ENCODE assay signal across 14 cellular contexts in the genomic region with DNA sequence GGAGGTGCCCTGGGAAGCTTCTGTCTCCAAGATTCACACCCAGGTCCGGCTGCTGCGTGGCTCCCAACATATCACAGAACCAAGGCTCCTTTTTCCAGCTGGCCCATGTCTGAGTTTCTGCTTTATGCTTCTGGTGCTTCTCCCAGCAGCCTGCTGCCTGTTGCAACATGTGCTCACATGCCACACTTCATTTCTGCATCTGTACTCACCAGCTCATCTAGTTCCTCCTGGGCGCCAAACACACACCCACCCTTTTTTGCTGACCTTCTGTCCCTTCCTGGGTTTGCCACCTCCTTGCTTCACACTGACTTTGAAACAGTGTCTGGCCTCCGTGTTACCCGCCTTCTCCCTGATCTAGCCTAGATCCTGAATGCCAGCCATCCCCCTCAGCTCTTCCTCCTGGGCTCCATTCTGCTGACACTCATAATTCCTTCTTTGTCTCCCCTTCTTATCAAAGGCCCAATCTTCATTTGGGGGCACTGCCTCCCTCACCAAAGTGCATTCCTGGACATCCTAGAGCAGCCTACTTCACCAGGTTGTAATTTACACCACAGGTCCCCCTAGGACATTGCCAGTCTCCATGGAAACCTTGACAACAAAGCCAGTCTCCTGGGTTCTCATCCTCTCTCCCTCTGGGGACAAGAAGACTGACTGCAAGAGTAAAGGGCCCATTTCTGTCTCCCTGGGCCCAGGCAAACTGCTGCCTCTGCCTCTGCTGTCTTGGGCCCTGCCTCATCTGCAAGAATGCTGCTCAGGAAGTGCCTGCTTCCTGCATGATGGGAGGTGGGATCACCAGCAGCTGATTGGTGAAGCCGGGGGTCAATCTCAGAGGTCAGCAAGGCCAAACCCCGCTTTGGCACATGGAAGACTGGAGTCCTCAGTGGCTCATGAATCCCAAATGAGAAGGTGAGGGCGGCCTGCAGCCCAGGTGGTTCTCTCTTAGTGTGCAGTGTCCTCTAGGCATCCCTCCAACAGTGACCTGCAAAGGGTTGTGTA. TPM values are rescaled to one million over a fixed set of nuclear protein-coding genes. Genes with fewer than 3 reads are reported as not detected.
A peak's percentile ranks its signal among the peaks of the same experiment; 100 is the strongest.
DNase-seq lines count a peak whose midpoint lies in the region; TF ChIP-seq lines count a peak whose summit lies in the region.
"Had no signal": no experiment of that assay in that cellular context is flagged by ENCODE, and none has a peak within 500 bp of the region (broad histone marks: within the 10 kb centered on the region; RNA-seq: fewer than 3 reads in every experiment).

No MANE protein-coding gene starts in this region.

- DNase-seq in NCI-H748 (lab: John Stamatoyannopoulos, UW; ENCODE audit: unreplicated experiment): peak; percentile 1
- no peak for DNase-seq in NCI-H748 treated with DMSO at 0.1 percent for 48 hours (lab: John Stamatoyannopoulos, UW)
- DNase-seq in mammary epithelial cell: peak; percentile 93
- peak; percentile 84 for DNase-seq in left kidney (ENCODE audit: low read depth, low spot score)
- DNase-seq in iPS-NIHi7 (ENCODE audit: extremely low spot score): no peak
- DNase-seq in activated effector memory CD4-positive, alpha-beta T cell treated with anti-CD3 and anti-CD28 coated beads, Interleukin-2, amount 50 U/mL, for 16 hours: no peak
- no peak for DNase-seq in DMS53 treated with DMSO at 0.1 percent for 48 hours (lab: John Stamatoyannopoulos, UW; ENCODE audit: unreplicated experiment)
- DNase-seq: activated B cell treated with CpG ODN at 0.5 μM for 24 hours; activated T-cell treated with anti-CD3 and anti-CD28 coated beads, Interleukin-2, amount 50 U/mL, for 1 hour; effector memory CD8-positive, alpha-beta T cell; testis had no signal

- H3K4me1 ChIP-seq in mammary epithelial cell (ENCODE audit: insufficient read depth, low read length) (peaks cover 27% of the 10 kb centered on the region), urinary bladder (ENCODE audit: insufficient read depth) (no peaks in the 10 kb centered on the region)
- H3K4me1 ChIP-seq: right atrium auricular region, SJSA1, testis had no signal

- 33% methylated on average over 4 of the region's 8 CpGs for WGBS in mammary epithelial cell (ENCODE audit: low coverage, missing lambda C conversion rate)
- WGBS in urinary bladder: 75% methylated on average over 8 of the region's 8 CpGs

- H3K27me3 ChIP-seq in mammary epithelial cell (ENCODE audit: insufficient read depth, low read length): no peaks in the 10 kb centered on the region
- H3K27me3 ChIP-seq: right atrium auricular region, SJSA1, testis had no signal

- no TSS peak for BruUV-seq in mammary epithelial cell (replicated peaks; lab: Mats Ljungman, UMichigan)

- no peak for TF ChIP-seq CTCF in mammary epithelial cell (conservative IDR thresholded peaks at IDR 0.05 in 1 of 2, IDR thresholded peaks at IDR 0.05 in 1 of 2; ENCODE audit: extremely low read depth in 1 of 2, insufficient read depth in 1 of 2, low read depth in 1 of 2, low read length in 2 of 2)

- peak overlapping the region; percentile 71 for H3K4me2 ChIP-seq in mammary epithelial cell (ENCODE audit: insufficient read depth, low read depth, low read length)

- H3K36me3 ChIP-seq in mammary epithelial cell (ENCODE audit: insufficient read depth, low read length) (no peaks in the 10 kb centered on the region), urinary bladder (ENCODE audit: insufficient read depth) (no peaks in the 10 kb centered on the region)
- H3K36me3 ChIP-seq: right atrium auricular region, SJSA1 had no signal

- no peak overlapping the region for H3K4me3 ChIP-seq in mammary epithelial cell (replicated peaks in 1 of 3; ENCODE audit: insufficient read depth in 1 of 3, low read depth in 2 of 3, low read length in 3 of 3)
- no peak overlapping the region for H3K4me3 ChIP-seq in urinary bladder (ENCODE audit: low read depth, low read length)
- H3K4me3 ChIP-seq: right atrium auricular region, SJSA1, testis had no signal

- no peaks in the 10 kb centered on the region for H4K20me1 ChIP-seq in mammary epithelial cell (ENCODE audit: insufficient read depth, low read length)

- dilution Hi-C loops in mammary epithelial cell (cut with HindIII; ENCODE audit: low sequenced_read_pairs): loop anchor here (5.0 kb wide), 1 partner anchor 42 kb away; no protein-coding TSS in a partner anchor

- peak overlapping the region; percentile 16 for H3K9ac ChIP-seq in mammary epithelial cell (ENCODE audit: insufficient read depth, low read length)

- intact Hi-C loops in mammary epithelial cell (cut with micrococcal nuclease): loop anchor here (1.0 kb wide), 2 partner anchors 14 to 55 kb away; a partner anchor contains a TSS

- CTCF ChIA-PET in mammary epithelial cell (lab: Charles Lee; ENCODE audit: low non-redundant PET): no interaction called here

- in situ Hi-C loops in mammary epithelial cell (cut with MboI; ENCODE audit: low sequenced_read_pairs in 2 of 2): no loop called here

- peaks cover 4% of the 10 kb centered on the region for H3K9me3 ChIP-seq in mammary epithelial cell (replicated peaks; ENCODE audit: insufficient read depth, low read length)
- H3K9me3 ChIP-seq: SJSA1, testis had no signal

- H3K27ac ChIP-seq in mammary epithelial cell (ENCODE audit: insufficient read depth, low read depth, low read length) (peak overlapping the region; percentile 67), urinary bladder (ENCODE audit: low read depth) (peak overlapping the region; percentile 73)
- H3K27ac ChIP-seq: right atrium auricular region, SJSA1, testis had no signal

- H2AFZ ChIP-seq in mammary epithelial cell (ENCODE audit: low read depth, low read length): peak overlapping the region; percentile 83

- no peaks in the 10 kb centered on the region for H3K79me2 ChIP-seq in mammary epithelial cell (ENCODE audit: insufficient read depth, low read length)

RNA-seq across cellular contexts. Expression of a gene that starts 13.9 kb away (rescaled TPM):
- total RNA-seq in mammary epithelial cell (10 to 100 TPM; 27.3 to 73.5 TPM), urinary bladder (13.6 TPM)
- polyA plus RNA-seq in mammary epithelial cell (48.8 TPM), urinary bladder (25.1 TPM)
- polyA minus RNA-seq in mammary epithelial cell: 88.2 TPM

RNA-seq across cellular contexts. Expression of a gene that starts 36.8 kb away (rescaled TPM):
- total RNA-seq in mammary epithelial cell: 10 to 100 TPM in 1 of 2 donors, 1 to 10 TPM in 1; 4.8 to 14.8 TPM
- 5.4 TPM for polyA plus RNA-seq in mammary epithelial cell
- 3.7 TPM for polyA minus RNA-seq in mammary epithelial cell
- total RNA-seq in urinary bladder: 6.1 TPM
- 16.8 TPM for polyA plus RNA-seq in urinary bladder
- total RNA-seq: activated B cell treated with CpG ODN at 0.5 μM for 24 hours had no signal

RNA-seq across cellular contexts. Expression of a gene that starts 53.0 kb away (rescaled TPM):
- total RNA-seq in mammary epithelial cell (10 to 100 TPM in 1 of 2 donors, 1 to 10 TPM in 1; 4.8 to 12.0 TPM), urinary bladder (11.5 TPM)
- polyA plus RNA-seq in mammary epithelial cell (1.8 TPM), urinary bladder (1.4 TPM)
- 3.9 TPM for polyA minus RNA-seq in mammary epithelial cell

Comparison
In these comparisons a context has a peak if more than half of its experiments do, and no peak if none do; other contexts are left out.
1. DNase-seq: peak in NCI-H748 (single experiment), mammary epithelial cell (single experiment) and left kidney (single experiment); none in NCI-H748 treated with DMSO at 0.1 percent for 48 hours (single experiment), iPS-NIHi7 (single experiment), activated effector memory CD4-positive, alpha-beta T cell treated with anti-CD3 and anti-CD28 coated beads, Interleukin-2, amount 50 U/mL, for 16 hours (single experiment) and DMS53 treated with DMSO at 0.1 percent for 48 hours (single experiment).